Comparison of ENCODE assay signal across 14 cellular contexts in the genomic region with DNA sequence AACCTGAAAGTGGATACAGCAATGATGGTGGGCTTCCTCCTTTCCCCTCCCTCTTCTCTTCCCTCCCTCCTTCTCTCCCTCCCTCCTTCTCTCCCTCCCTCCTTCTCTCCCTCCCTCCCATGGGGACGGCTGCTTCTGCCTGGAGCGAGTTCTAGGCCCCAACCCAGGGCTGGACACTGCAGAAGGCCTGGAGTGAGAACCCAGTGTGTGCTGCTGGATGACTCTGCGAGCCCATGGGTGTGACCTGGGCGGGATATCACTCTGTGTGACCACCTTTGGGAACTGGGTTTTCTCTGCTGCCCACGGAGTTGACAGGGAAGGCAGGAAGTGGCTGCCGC.
DNase-seq lines count a peak whose midpoint lies in the region; ATAC-seq and TF ChIP-seq lines count a peak whose summit lies in the region.
"Had no signal": no experiment of that assay in that cellular context is flagged by ENCODE, and none has a peak within 500 bp of the region (broad histone marks: within the 10 kb centered on the region; RNA-seq: fewer than 3 reads in every experiment).

No MANE protein-coding gene starts in this region.

- intact Hi-C loops in Right ventricle myocardium inferior (cut with DNase I) (loop anchor here (2.0 kb wide), 1 partner anchor 240 kb away; no protein-coding TSS in a partner anchor), left ventricle myocardium inferior (cut with micrococcal nuclease) (no loop called here), prostate gland (cut with DNase I) (no loop called here), left colon (cut with DNase I, micrococcal nuclease) (no loop called here)

- peak; percentile 9 for ATAC-seq in Right ventricle myocardium inferior
- peak; percentile 13 for ATAC-seq in gastroesophageal sphincter
- ATAC-seq in GM19455 (IDR thresholded peaks at IDR 0.05; ENCODE audit: unreplicated experiment): no peak
- ATAC-seq in left colon: no peak
- no peak for ATAC-seq in HG02981 (IDR thresholded peaks at IDR 0.05; ENCODE audit: unreplicated experiment)

- no peaks in the 10 kb centered on the region for H3K36me3 ChIP-seq in left ventricle myocardium inferior
- H3K36me3 ChIP-seq in gastroesophageal sphincter: no peaks in the 10 kb centered on the region
- no peaks in the 10 kb centered on the region for H3K36me3 ChIP-seq in prostate gland

- WGBS in gastroesophageal sphincter (ENCODE audit: low coverage in 1 of 2), 2 donors: no CpG with 5 or more reads among the region's 6 CpGs
- WGBS in prostate gland: 34% methylated on average over 6 of the region's 6 CpGs

- peaks cover 30% of the 10 kb centered on the region for H3K4me1 ChIP-seq in left ventricle myocardium inferior
- peaks cover 0 to 93% (median 16%) of the 10 kb centered on the region in 3 donors for H3K4me1 ChIP-seq in gastroesophageal sphincter
- peaks cover 4% of the 10 kb centered on the region for H3K4me1 ChIP-seq in prostate gland (replicated peaks)

- no peak for TF ChIP-seq EP300 in gastroesophageal sphincter (IDR thresholded peaks at IDR 0.05)

- H3K9me3 Mint-ChIP-seq in activated naive CD8-positive, alpha-beta T cell treated with anti-CD3 and anti-CD28 coated beads for 36 hours: no peaks in the 10 kb centered on the region

- peaks cover 6% of the 10 kb centered on the region for H3K4me1 Mint-ChIP-seq in activated naive CD8-positive, alpha-beta T cell treated with anti-CD3 and anti-CD28 coated beads for 36 hours

- H3K27me3 ChIP-seq in left ventricle myocardium inferior (ENCODE audit: low read depth) (no peaks in the 10 kb centered on the region), gastroesophageal sphincter (no peaks in the 10 kb centered on the region), prostate gland (replicated peaks; ENCODE audit: insufficient read depth) (no peaks in the 10 kb centered on the region)

- H3K9me3 ChIP-seq in left ventricle myocardium inferior (replicated peaks) (no peaks in the 10 kb centered on the region), gastroesophageal sphincter (no peaks in the 10 kb centered on the region), prostate gland (no peaks in the 10 kb centered on the region)

- H3K4me3 Mint-ChIP-seq in activated naive CD8-positive, alpha-beta T cell treated with anti-CD3 and anti-CD28 coated beads for 36 hours: no peak overlapping the region

- TF ChIP-seq CTCF in left ventricle myocardium inferior (IDR thresholded peaks at IDR 0.05; ENCODE audit: borderline replicate concordance) (no peak), gastroesophageal sphincter (IDR thresholded peaks at IDR 0.05) (no peak), prostate gland (IDR thresholded peaks at IDR 0.05) (no peak)

- TF ChIP-seq POLR2A in gastroesophageal sphincter (IDR thresholded peaks at IDR 0.05): no peak
- no peak for TF ChIP-seq POLR2A in prostate gland (IDR thresholded peaks at IDR 0.05)

- no peak overlapping the region for H3K4me3 ChIP-seq in left ventricle myocardium inferior
- peak overlapping the region in 1 of 2 donors; percentile 41 for H3K4me3 ChIP-seq in gastroesophageal sphincter
- H3K4me3 ChIP-seq in prostate gland: no peak overlapping the region
- H3K4me3 ChIP-seq: dorsolateral prefrontal cortex had no signal

- H3K36me3 Mint-ChIP-seq in activated naive CD8-positive, alpha-beta T cell treated with anti-CD3 and anti-CD28 coated beads for 36 hours: no peaks in the 10 kb centered on the region

- DNase-seq in Right ventricle myocardium inferior (ENCODE audit: missing footprints) (no peak), left ventricle myocardium inferior (no peak), prostate gland (ENCODE audit: low spot score) (no peak), left colon (no peak)
- DNase-seq in activated naive CD8-positive, alpha-beta T cell treated with anti-CD3 and anti-CD28 coated beads for 36 hours: no peak
- DNase-seq: GF-D8, NCI-H1436 treated with DMSO at 0.1 percent for 48 hours, NCI-H524 treated with DMSO at 0.1 percent for 48 hours had no signal

- H3K27me3 Mint-ChIP-seq in activated naive CD8-positive, alpha-beta T cell treated with anti-CD3 and anti-CD28 coated beads for 36 hours: no peaks in the 10 kb centered on the region

- no peak overlapping the region for H3K27ac Mint-ChIP-seq in activated naive CD8-positive, alpha-beta T cell treated with anti-CD3 and anti-CD28 coated beads for 36 hours

- H3K27ac ChIP-seq in left ventricle myocardium inferior (replicated peaks) (no peak overlapping the region), gastroesophageal sphincter (peak overlapping the region in 3 of 4 donors; percentile 72 to 76 (median 73)), prostate gland (peak overlapping the region; percentile 68 to 69)
- H3K27ac ChIP-seq: 22Rv1, dorsolateral prefrontal cortex, KMS-11 had no signal

Comparison
In these comparisons a context has a peak if more than half of its experiments do, and no peak if none do; other contexts are left out.
1. ATAC-seq: peak in Right ventricle myocardium inferior (single experiment) and gastroesophageal sphincter (single experiment); none in GM19455 (single experiment), left colon (single experiment) and HG02981 (single experiment).